In the genomic region with DNA sequence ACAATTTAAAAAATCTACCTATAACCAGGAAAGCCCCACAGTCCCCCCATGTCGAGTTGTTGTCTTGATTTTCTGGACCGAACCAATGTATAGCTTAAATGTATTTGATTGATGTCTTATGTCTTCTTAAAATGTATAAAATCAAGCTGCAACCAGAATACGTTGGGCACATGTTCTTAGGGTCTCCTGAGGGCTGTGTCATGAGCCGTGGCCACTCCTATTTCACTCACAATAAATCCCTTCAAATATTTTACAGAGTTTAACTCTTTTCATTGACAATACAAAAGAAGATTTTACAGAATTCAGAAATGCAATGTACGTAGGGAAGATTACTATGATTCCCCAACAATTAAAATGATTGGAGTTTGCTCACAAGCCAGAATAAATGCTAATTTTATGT, we compare ENCODE assay signal across 34 cellular contexts.
"Had no signal": no experiment of that assay in that cellular context is flagged by ENCODE, and none has a peak within 500 bp of the region (broad histone marks: within the 10 kb centered on the region; RNA-seq: fewer than 3 reads in every experiment).

No MANE protein-coding gene starts in this region.

- H3K4me3 ChIP-seq: MG63 had no signal

- H3K27me3 ChIP-seq: MG63 had no signal

- DNase-seq: Karpas-422, Kasumi-1, MG63, MM.1S, MV-4-11, NCI-H1048, NCI-H1092, NCI-H1092 treated with DMSO at 0.1 percent for 48 hours, NCI-H1105, NCI-H1105 treated with DMSO at 0.1 percent for 48 hours, NCI-H1417, NCI-H1417 treated with DMSO at 0.1 percent for 48 hours, NCI-H1436, NCI-H1436 treated with DMSO at 0.1 percent for 48 hours, NCI-H146, NCI-H1694, NCI-H1694 treated with DMSO at 0.1 percent for 48 hours, NCI-H187, NCI-H187 treated with DMSO at 0.1 percent for 48 hours, NCI-H1930, NCI-H2029, NCI-H2029 treated with DMSO at 0.1 percent for 48 hours, NCI-H2081, NCI-H2081 treated with DMSO at 0.1 percent for 48 hours, NCI-H2107, NCI-H2171, NCI-H2171 treated with DMSO at 0.1 percent for 48 hours, NCI-H2227 treated with DMSO at 0.1 percent for 48 hours, NCI-H226, NCI-H345, NCI-H446, NCI-H446 treated with DMSO at 0.1 percent for 48 hours, NCI-H510A, NCI-H510A treated with DMSO at 0.1 percent for 48 hours had no signal

- H3K36me3 ChIP-seq: MG63 had no signal
